Comparison of ENCODE assay signal across 8 cellular contexts in genomic region chr22:22745225-22746060, GRCh38.
DNase-seq lines count a peak whose midpoint lies in the region; ATAC-seq, FAIRE-seq and TF ChIP-seq lines count a peak whose summit lies in the region.

No MANE protein-coding gene starts in this region.

- no peaks in the 10 kb centered on the region for H3K9me3 Mint-ChIP-seq in activated CD4-positive, alpha-beta memory T cell treated with anti-CD3 and anti-CD28 coated beads for 36 hours

- peak; percentile 56 for DNase-seq in NCI-H82 (lab: John Stamatoyannopoulos, UW)
- DNase-seq in NCI-H82 treated with DMSO at 0.1 percent for 48 hours (lab: John Stamatoyannopoulos, UW; ENCODE audit: unreplicated experiment): no peak
- peak in 1 of 2 experiments; percentile 36 for DNase-seq in HL-60 (ENCODE audit: low read depth in 1 of 2, low spot score in 1 of 2)
- peak; percentile 63 for DNase-seq in activated CD4-positive, alpha-beta memory T cell treated with anti-CD3 and anti-CD28 coated beads for 36 hours
- peak; percentile 27 for DNase-seq in fibroblast of the aortic adventitia (ENCODE audit: low read depth)
- peak; percentile 40 for DNase-seq in small intestine
- DNase-seq in NK-92 (lab: John Stamatoyannopoulos, UW; ENCODE audit: unreplicated experiment): no peak

- POLR2A ChIA-PET in activated CD4-positive, alpha-beta memory T cell treated with anti-CD3 and anti-CD28 coated beads for 36 hours (lab: Charles Lee): no interaction called here

- H3K4me3 ChIP-seq in HL-60 (replicated peaks; ENCODE audit: insufficient read depth, low read length) (no peak overlapping the region), fibroblast of the aortic adventitia (ENCODE audit: low read depth, low read length) (no peak overlapping the region), small intestine (ENCODE audit: low read depth in 1 of 2, low read length in 2 of 2) (no peak overlapping the region)

- no peaks in the 10 kb centered on the region for H3K9me3 ChIP-seq in small intestine (ENCODE audit: control insufficient read depth, low read depth)

- no peaks in the 10 kb centered on the region for H3K36me3 Mint-ChIP-seq in activated CD4-positive, alpha-beta memory T cell treated with anti-CD3 and anti-CD28 coated beads for 36 hours

- H3K27ac Mint-ChIP-seq in activated CD4-positive, alpha-beta memory T cell treated with anti-CD3 and anti-CD28 coated beads for 36 hours: no peak overlapping the region

- peaks cover 8% of the 10 kb centered on the region for H3K27me3 ChIP-seq in HL-60 (ENCODE audit: insufficient read depth, poor library complexity, severe bottlenecking)
- H3K27me3 ChIP-seq in small intestine (ENCODE audit: control insufficient read depth in 2 of 2, insufficient read depth in 2 of 2, low read length in 2 of 2): no peaks in the 10 kb centered on the region

- peak; percentile 91 for TF ChIP-seq CTCF in HL-60 (IDR thresholded peaks at IDR 0.05; ENCODE audit: insufficient read depth, low read length)
- peak; percentile 85 for TF ChIP-seq CTCF in fibroblast of the aortic adventitia (IDR thresholded peaks at IDR 0.05; ENCODE audit: insufficient read depth, low read length)

- 44 to 53% (median 48%) methylated on average over 8 of the region's 8 CpGs for WGBS in small intestine, 3 donors

- no peak overlapping the region for H3K4me3 Mint-ChIP-seq in activated CD4-positive, alpha-beta memory T cell treated with anti-CD3 and anti-CD28 coated beads for 36 hours

- no peak overlapping the region for H3K27ac ChIP-seq in HL-60 (replicated peaks)
- H3K27ac ChIP-seq in small intestine (ENCODE audit: low read depth in 1 of 2, low read length in 1 of 2): no peak overlapping the region

- CTCF ChIA-PET in activated CD4-positive, alpha-beta memory T cell treated with anti-CD3 and anti-CD28 coated beads for 36 hours (lab: Charles Lee): interaction anchor here (0.6 to 3.7 kb wide), 25 partner anchors 8 to 213 kb away, joined by 3 to 21 read pairs (median 5); no protein-coding TSS in a partner anchor

- intact Hi-C loops in activated CD4-positive, alpha-beta memory T cell treated with anti-CD3 and anti-CD28 coated beads for 36 hours (cut with micrococcal nuclease): loop anchor here (5.0 kb wide), 1 partner anchor 33 kb away; no protein-coding TSS in a partner anchor

- H3K36me3 ChIP-seq in small intestine (ENCODE audit: control insufficient read depth in 2 of 2, insufficient read depth in 2 of 2, low read length in 2 of 2): no peaks in the 10 kb centered on the region

- H3K4me1 ChIP-seq in small intestine (ENCODE audit: control insufficient read depth in 2 of 2, insufficient read depth in 1 of 2, low read depth in 1 of 2, low read length in 1 of 2): no peaks in the 10 kb centered on the region

- no peaks in the 10 kb centered on the region for H3K4me1 Mint-ChIP-seq in activated CD4-positive, alpha-beta memory T cell treated with anti-CD3 and anti-CD28 coated beads for 36 hours (ENCODE audit: low read depth)

- H3K27me3 Mint-ChIP-seq in activated CD4-positive, alpha-beta memory T cell treated with anti-CD3 and anti-CD28 coated beads for 36 hours: peaks cover 10% of the 10 kb centered on the region

- no peak for FAIRE-seq in small intestine (lab: Jason Lieb, UNC)

- ATAC-seq in GM19035 (IDR thresholded peaks at IDR 0.05; ENCODE audit: unreplicated experiment): no peak

Comparison
In these comparisons a context has a peak if more than half of its experiments do, and no peak if none do; other contexts are left out.
1. DNase-seq: peak in NCI-H82 (single experiment), activated CD4-positive, alpha-beta memory T cell treated with anti-CD3 and anti-CD28 coated beads for 36 hours (single experiment), fibroblast of the aortic adventitia (single experiment) and small intestine (single experiment); none in NCI-H82 treated with DMSO at 0.1 percent for 48 hours (single experiment) and NK-92 (single experiment).